20 cellular contexts compared by ENCODE assay signal in genomic region chr6:36702656-36703055, GRCh38. TPM values are rescaled to one million over a fixed set of nuclear protein-coding genes. Genes with fewer than 3 reads are reported as not detected.
A peak's percentile ranks its signal among the peaks of the same experiment; 100 is the strongest.
DNase-seq lines count a peak whose midpoint lies in the region; ATAC-seq and TF ChIP-seq lines count a peak whose summit lies in the region.
"Had no signal": no experiment of that assay in that cellular context is flagged by ENCODE, and none has a peak within 500 bp of the region (broad histone marks: within the 10 kb centered on the region; RNA-seq: fewer than 3 reads in every experiment).

No MANE protein-coding gene starts in this region.

- no peak overlapping the region for H3K4me3 ChIP-seq in Loucy (ENCODE audit: low read length, poor library complexity, severe bottlenecking)
- H3K4me3 ChIP-seq: Peyer's patch, SJCRH30 had no signal

- peak overlapping the region in 4 of 7 donors; percentile 27 to 96 (median 68) for H3K27ac Mint-ChIP-seq in CD14-positive monocyte
- H3K27ac Mint-ChIP-seq in central memory CD8-positive, alpha-beta T cell (ENCODE audit: low read depth), result peak overlapping the region; percentile 24
- no peak overlapping the region for H3K27ac Mint-ChIP-seq in T-cell
- H3K27ac Mint-ChIP-seq in mesothelial cell of epicardium, result no peak overlapping the region
- H3K27ac Mint-ChIP-seq: CD4-positive, alpha-beta T cell had no signal

- H4K20me1 ChIP-seq in Loucy (ENCODE audit: insufficient read depth, low read length, poor library complexity, severe bottlenecking), result peaks cover 55% of the 10 kb centered on the region

- peaks cover 0 to 2% (median 0%) of the 10 kb centered on the region in 3 donors for H3K27me3 Mint-ChIP-seq in CD14-positive monocyte (ENCODE audit: low read depth in 3 of 3)
- peaks cover 15% of the 10 kb centered on the region for H3K27me3 Mint-ChIP-seq in central memory CD8-positive, alpha-beta T cell
- peaks cover 0 to 3% of the 10 kb centered on the region in 2 donors for H3K27me3 Mint-ChIP-seq in T-cell
- peaks cover 8% of the 10 kb centered on the region for H3K27me3 Mint-ChIP-seq in mesothelial cell of epicardium (ENCODE audit: low read depth)
- H3K27me3 Mint-ChIP-seq: CD4-positive, alpha-beta T cell had no signal

- H3K4me2 ChIP-seq in Loucy (ENCODE audit: low read depth, low read length, poor library complexity, severe bottlenecking), result peak overlapping the region; percentile 91
- H3K4me2 ChIP-seq: KMS-11 had no signal

- no peak overlapping the region for H2AFZ ChIP-seq in Loucy (ENCODE audit: low read length)

- peaks cover 36 to 54% of the 10 kb centered on the region in 2 donors for H3K36me3 Mint-ChIP-seq in CD14-positive monocyte
- H3K36me3 Mint-ChIP-seq in central memory CD8-positive, alpha-beta T cell (ENCODE audit: insufficient read depth), result peaks cover 2% of the 10 kb centered on the region
- no peaks in the 10 kb centered on the region for H3K36me3 Mint-ChIP-seq in T-cell
- no peaks in the 10 kb centered on the region for H3K36me3 Mint-ChIP-seq in mesothelial cell of epicardium

- peak overlapping the region; percentile 23 for H3K9ac ChIP-seq in Loucy (ENCODE audit: low read depth, low read length, poor library complexity, severe bottlenecking)
- H3K9ac ChIP-seq: KMS-11 had no signal

- POLR2A ChIA-PET in T-cell (lab: Charles Lee), result interaction anchor here in 1 of 2 donors (0.6 kb wide), 1 partner anchor 30 kb away, joined by 4 read pairs; no protein-coding TSS in a partner anchor

- TF ChIP-seq CTCF in CD14-positive monocyte (IDR thresholded peaks at IDR 0.05) (no peak), Loucy (conservative IDR thresholded peaks at IDR 0.05; ENCODE audit: low read length) (no peak), omental fat pad (IDR thresholded peaks at IDR 0.05) (no peak), mesothelial cell of epicardium (IDR thresholded peaks at IDR 0.05; ENCODE audit: unreplicated experiment) (no peak)

- DNase-seq in CD14-positive monocyte (ENCODE audit: low spot score) (no peak), omental fat pad (ENCODE audit: low spot score) (peak; percentile 12), T-cell (no peak), mesothelial cell of epicardium (ENCODE audit: low spot score in 2 of 2, unreplicated experiment in 2 of 2) (no peak)
- DNase-seq in central memory CD8-positive, alpha-beta T cell (ENCODE audit: low spot score in 2 of 2), result no peak
- no peak for DNase-seq in stimulated activated CD4-positive, alpha-beta T cell treated with anti-CD3 and anti-CD28 coated beads, Interleukin-4, amount 100 ng/mL, for 1 hour
- DNase-seq: CD4-positive, alpha-beta T cell; COR-L47; DMS79; NCI-H1105; NCI-H2029 treated with DMSO at 0.1 percent for 48 hours; NCI-H226; NCI-H510A treated with DMSO at 0.1 percent for 48 hours; NCI-H82 had no signal

- H3K4me3 Mint-ChIP-seq in CD14-positive monocyte (peak overlapping the region in 1 of 2 donors; percentile 43), T-cell (no peak overlapping the region), mesothelial cell of epicardium (no peak overlapping the region)
- H3K4me3 Mint-ChIP-seq in central memory CD8-positive, alpha-beta T cell, result no peak overlapping the region
- H3K4me3 Mint-ChIP-seq: CD4-positive, alpha-beta T cell had no signal

- no peaks in the 10 kb centered on the region for H3K9me3 ChIP-seq in Loucy (ENCODE audit: insufficient read depth, low read depth, low read length)
- H3K9me3 ChIP-seq: Peyer's patch, SJCRH30 had no signal

- intact Hi-C loops in CD14-positive monocyte (cut with micrococcal nuclease), result no loop called here

- peaks cover 27% of the 10 kb centered on the region; the same call in 1 of the 2 replicates for H3K36me3 ChIP-seq in Loucy (ENCODE audit: insufficient read depth, low read length)
- H3K36me3 ChIP-seq: Peyer's patch, SJCRH30 had no signal

- H3K4me1 Mint-ChIP-seq in CD14-positive monocyte, result peaks cover 53% of the 10 kb centered on the region
- no peaks in the 10 kb centered on the region for H3K4me1 Mint-ChIP-seq in central memory CD8-positive, alpha-beta T cell
- peaks cover 0 to 3% (median 0%) of the 10 kb centered on the region in 3 donors for H3K4me1 Mint-ChIP-seq in T-cell
- no peaks in the 10 kb centered on the region for H3K4me1 Mint-ChIP-seq in mesothelial cell of epicardium

- H3K27me3 ChIP-seq in Loucy (ENCODE audit: insufficient read depth, low read length, poor library complexity, severe bottlenecking), result no peaks in the 10 kb centered on the region
- H3K27me3 ChIP-seq: Peyer's patch, SJCRH30 had no signal

- ATAC-seq in central memory CD8-positive, alpha-beta T cell (replicated peaks; ENCODE audit: extremely low read depth, poor library complexity, severe bottlenecking), result no peak
- ATAC-seq in omental fat pad (ENCODE audit: low FRiP score) (no peak), T-cell (replicated peaks in 1 of 4) (no peak)

- peaks cover 47% of the 10 kb centered on the region for H3K4me1 ChIP-seq in Loucy (ENCODE audit: insufficient read depth, low read length, poor library complexity, severe bottlenecking)

- peaks cover 84% of the 10 kb centered on the region for H3K79me2 ChIP-seq in Loucy (ENCODE audit: insufficient read depth, low read length)

- H3K9me3 Mint-ChIP-seq in CD14-positive monocyte, result no peaks in the 10 kb centered on the region
- H3K9me3 Mint-ChIP-seq in central memory CD8-positive, alpha-beta T cell, result no peaks in the 10 kb centered on the region
- H3K9me3 Mint-ChIP-seq in T-cell, result no peaks in the 10 kb centered on the region
- no peaks in the 10 kb centered on the region for H3K9me3 Mint-ChIP-seq in mesothelial cell of epicardium
- H3K9me3 Mint-ChIP-seq: CD4-positive, alpha-beta T cell had no signal

- CTCF ChIA-PET in T-cell (lab: Charles Lee), result no interaction called here

- H3F3A ChIP-seq in Loucy (ENCODE audit: low read depth), result no peaks in the 10 kb centered on the region

- H3K9me2 ChIP-seq in Loucy (replicated peaks; ENCODE audit: low read depth, low read length), result no peaks in the 10 kb centered on the region

RNA-seq across cellular contexts. Expression of gene RAB44, which starts 5.0 kb away (rescaled TPM):
- 1 to 10 TPM; 1.5 to 1.9 TPM for polyA plus RNA-seq in CD14-positive monocyte
- total RNA-seq in omental fat pad, result 1 to 10 TPM in 1 of 4 donors, under 1 TPM in 3; 0.19 to 2.4 (median 0.43) TPM
- total RNA-seq in T-cell, result under 1 TPM in 4 of 5 donors, not detected in 1; 0.06 to 0.35 (median 0.09) TPM
- total RNA-seq in mesothelial cell of epicardium, result 0.07 to 0.16 TPM in 2 of 3 replicates, not detected in the other
- total RNA-seq: A673, H1, SJCRH30 had no signal

RNA-seq across cellular contexts. Expression of gene CDKN1A, which starts 24.1 kb away (rescaled TPM):
- 100 to 1,000 TPM; 117 to 144 TPM for polyA plus RNA-seq in CD14-positive monocyte
- total RNA-seq in omental fat pad (100 to 1,000 TPM; 126 to 611 (median 261) TPM), T-cell (10 to 100 TPM in 4 of 5 donors, 1 to 10 TPM in 1; 9.6 to 88.9 (median 11.8) TPM), mesothelial cell of epicardium (54.1 to 57.1 TPM (median 55.2 TPM) in 3 replicates)

Comparison
In these comparisons a context has a peak if more than half of its experiments do, and no peak if none do; other contexts are left out.
1. H3K27ac Mint-ChIP-seq: peak in CD14-positive monocyte (4 of 7) and central memory CD8-positive, alpha-beta T cell (single experiment); none in T-cell (0 of 2) and mesothelial cell of epicardium (single experiment).